19 cellular contexts compared by ENCODE assay signal in the genomic region with DNA sequence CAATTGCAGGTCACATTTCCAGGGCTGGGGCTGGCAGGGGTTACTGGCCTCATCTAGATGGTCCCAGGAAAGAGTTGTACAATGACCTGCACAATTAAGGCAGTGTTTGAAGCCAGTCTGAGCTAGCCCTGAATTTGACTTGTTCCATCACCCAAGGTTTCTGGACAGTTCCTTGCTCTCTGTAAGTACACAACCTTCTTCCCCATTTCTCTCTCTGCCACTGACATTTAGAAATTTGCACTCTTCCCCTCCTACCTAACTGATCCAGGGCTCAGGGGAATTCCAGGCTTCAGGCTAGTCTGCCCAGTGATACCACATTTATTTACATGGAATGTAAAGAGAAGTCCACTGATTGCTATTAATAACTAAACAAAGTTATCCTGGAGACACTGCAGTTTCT.
DNase-seq lines count a peak whose midpoint lies in the region; ATAC-seq and TF ChIP-seq lines count a peak whose summit lies in the region.
"Had no signal": no experiment of that assay in that cellular context is flagged by ENCODE, and none has a peak within 500 bp of the region (broad histone marks: within the 10 kb centered on the region; RNA-seq: fewer than 3 reads in every experiment).

No MANE protein-coding gene starts in this region.

- CTCF ChIA-PET in mammary epithelial cell (lab: Charles Lee; ENCODE audit: low non-redundant PET), result no interaction called here

- DNase-seq in mammary epithelial cell (peak; percentile 8), breast epithelium (ENCODE audit: low spot score in 2 of 2) (no peak), NOMO-1 treated with dmso at 0.1 percent for 144 hours (lab: John Stamatoyannopoulos, UW; ENCODE audit: unreplicated experiment) (peak; percentile 31), lung (ENCODE audit: low spot score) (peak; percentile 9), aorta (no peak), thyroid gland (no peak), activated gamma-delta T cell treated with Interleukin-2 at 50 U/mL for 16 hours (no peak)
- DNase-seq: 8988T; C1 segment of cervical spinal cord; Caco-2; DMS53; NCI-H1048; NCI-H146; NCI-H226; NCI-H69; NK-92 treated with Interleukin-12 subunit alpha and Interleukin-12 subunit beta, amount 100 ng/mL, for 24 hours; SIG-M5 had no signal

- no peak overlapping the region for H2AFZ ChIP-seq in mammary epithelial cell (ENCODE audit: low read depth, low read length)

- no peaks in the 10 kb centered on the region for H4K20me1 ChIP-seq in mammary epithelial cell (ENCODE audit: insufficient read depth, low read length)

- no peaks in the 10 kb centered on the region for H3K27me3 ChIP-seq in mammary epithelial cell (ENCODE audit: insufficient read depth, low read length)
- no peaks in the 10 kb centered on the region for H3K27me3 ChIP-seq in breast epithelium
- no peaks in the 10 kb centered on the region for H3K27me3 ChIP-seq in lung (ENCODE audit: control insufficient read depth, insufficient read depth)
- H3K27me3 ChIP-seq in aorta (ENCODE audit: control insufficient read depth in 1 of 2, insufficient read depth in 2 of 2, low read length in 1 of 2), result no peaks in the 10 kb centered on the region
- H3K27me3 ChIP-seq in thyroid gland, result no peaks in the 10 kb centered on the region

- no peaks in the 10 kb centered on the region for H3K79me2 ChIP-seq in mammary epithelial cell (ENCODE audit: insufficient read depth, low read length)

- peaks cover 1% of the 10 kb centered on the region for H3K9me3 ChIP-seq in mammary epithelial cell (replicated peaks; ENCODE audit: insufficient read depth, low read length)
- no peaks in the 10 kb centered on the region for H3K9me3 ChIP-seq in breast epithelium
- H3K9me3 ChIP-seq in lung (ENCODE audit: control insufficient read depth in 2 of 2, insufficient read depth in 1 of 2, low read length in 1 of 2), result peaks cover 0 to 2% of the 10 kb centered on the region in 2 donors
- peaks cover 2% of the 10 kb centered on the region for H3K9me3 ChIP-seq in aorta (ENCODE audit: control insufficient read depth, low read length)
- no peaks in the 10 kb centered on the region for H3K9me3 ChIP-seq in thyroid gland
- H3K9me3 ChIP-seq: Caco-2, HAP-1 had no signal

- no peak overlapping the region for H3K4me2 ChIP-seq in mammary epithelial cell (ENCODE audit: insufficient read depth, low read depth, low read length)

- H3K4me1 ChIP-seq in mammary epithelial cell (ENCODE audit: insufficient read depth, low read length), result no peaks in the 10 kb centered on the region
- no peaks in the 10 kb centered on the region for H3K4me1 ChIP-seq in breast epithelium
- no peaks in the 10 kb centered on the region for H3K4me1 ChIP-seq in lung (ENCODE audit: control insufficient read depth in 2 of 2, insufficient read depth in 2 of 2, low read length in 2 of 2)
- H3K4me1 ChIP-seq in aorta (ENCODE audit: control insufficient read depth in 1 of 2, insufficient read depth in 2 of 2, low read length in 2 of 2), result no peaks in the 10 kb centered on the region
- H3K4me1 ChIP-seq in thyroid gland, result no peaks in the 10 kb centered on the region
- H3K4me1 ChIP-seq: Caco-2, HAP-1 had no signal

- H3K4me3 ChIP-seq in mammary epithelial cell (replicated peaks in 1 of 3; ENCODE audit: insufficient read depth in 1 of 3, low read depth in 2 of 3, low read length in 3 of 3) (no peak overlapping the region), breast epithelium (no peak overlapping the region), lung (no peak overlapping the region), aorta (ENCODE audit: low read length in 2 of 2) (no peak overlapping the region), thyroid gland (replicated peaks in 1 of 3) (no peak overlapping the region)
- H3K4me3 ChIP-seq: HAP-1 had no signal

- TF ChIP-seq CTCF in mammary epithelial cell (conservative IDR thresholded peaks at IDR 0.05 in 1 of 2, IDR thresholded peaks at IDR 0.05 in 1 of 2; ENCODE audit: extremely low read depth in 1 of 2, insufficient read depth in 1 of 2, low read depth in 1 of 2, low read length in 2 of 2), result no peak
- no peak for TF ChIP-seq CTCF in breast epithelium (IDR thresholded peaks at IDR 0.05)
- TF ChIP-seq CTCF in lung (IDR thresholded peaks at IDR 0.05; ENCODE audit: control extremely low read depth, extremely low read depth), result no peak
- no peak for TF ChIP-seq CTCF in thyroid gland (IDR thresholded peaks at IDR 0.05)

- intact Hi-C loops in mammary epithelial cell (cut with micrococcal nuclease), result no loop called here
- intact Hi-C loops in breast epithelium (cut with DNase I; ENCODE audit: low total_unique reads), result loop anchor here (10.0 kb wide), 1 partner anchor 722 kb away; no protein-coding TSS in a partner anchor
- intact Hi-C loops in aorta (cut with DNase I), result no loop called here
- intact Hi-C loops in thyroid gland (cut with DNase I), result no loop called here

- ATAC-seq in lung (ENCODE audit: insufficient read depth, low FRiP score) (no peak), aorta (ENCODE audit: low FRiP score) (peak; percentile 11), HG03520 (IDR thresholded peaks at IDR 0.05; ENCODE audit: unreplicated experiment) (no peak)

- dilution Hi-C loops in mammary epithelial cell (cut with HindIII; ENCODE audit: low sequenced_read_pairs), result no loop called here

- H3K27ac ChIP-seq in mammary epithelial cell (ENCODE audit: insufficient read depth, low read depth, low read length) (no peak overlapping the region), breast epithelium (no peak overlapping the region), lung (ENCODE audit: low read depth in 1 of 2, low read length in 1 of 2) (no peak overlapping the region), aorta (ENCODE audit: low read depth in 1 of 2, low read length in 2 of 2) (no peak overlapping the region), thyroid gland (no peak overlapping the region)

- H3K9ac ChIP-seq in mammary epithelial cell (ENCODE audit: insufficient read depth, low read length), result no peak overlapping the region

- no TSS peak for BruUV-seq in mammary epithelial cell (replicated peaks; lab: Mats Ljungman, UMichigan)

- no peak for TF ChIP-seq POLR2A in breast epithelium (IDR thresholded peaks at IDR 0.05)
- no peak for TF ChIP-seq POLR2A in thyroid gland (IDR thresholded peaks at IDR 0.05)

- in situ Hi-C loops in mammary epithelial cell (cut with MboI; ENCODE audit: low sequenced_read_pairs in 2 of 2), result no loop called here

- H3K36me3 ChIP-seq in mammary epithelial cell (ENCODE audit: insufficient read depth, low read length) (no peaks in the 10 kb centered on the region), breast epithelium (no peaks in the 10 kb centered on the region), lung (ENCODE audit: control insufficient read depth in 2 of 2, insufficient read depth in 2 of 2, low read length in 2 of 2) (no peaks in the 10 kb centered on the region), aorta (ENCODE audit: control insufficient read depth in 1 of 2, insufficient read depth in 2 of 2, low read length in 1 of 2) (no peaks in the 10 kb centered on the region), thyroid gland (no peaks in the 10 kb centered on the region)
- H3K36me3 ChIP-seq: HAP-1 had no signal

Comparison
In these comparisons a context has a peak if more than half of its experiments do, and no peak if none do; other contexts are left out.
1. DNase-seq: peak in mammary epithelial cell (single experiment), NOMO-1 treated with dmso at 0.1 percent for 144 hours (single experiment) and lung (single experiment); none in breast epithelium (0 of 2), aorta (0 of 2), thyroid gland (0 of 2) and activated gamma-delta T cell treated with Interleukin-2 at 50 U/mL for 16 hours (single experiment).